In genomic region chr2:8514274-8514662, GRCh38 we compare ENCODE assay signal across 1 cellular context.
TF ChIP-seq lines count a peak whose summit lies in the region.

No MANE protein-coding gene starts in this region.

TF ChIP-seq in GM12878, 131 proteins besides CTCF, POLR2A, EP300 and RAD21 (continued from another document):
- TF ChIP-seq, protein P1, sequence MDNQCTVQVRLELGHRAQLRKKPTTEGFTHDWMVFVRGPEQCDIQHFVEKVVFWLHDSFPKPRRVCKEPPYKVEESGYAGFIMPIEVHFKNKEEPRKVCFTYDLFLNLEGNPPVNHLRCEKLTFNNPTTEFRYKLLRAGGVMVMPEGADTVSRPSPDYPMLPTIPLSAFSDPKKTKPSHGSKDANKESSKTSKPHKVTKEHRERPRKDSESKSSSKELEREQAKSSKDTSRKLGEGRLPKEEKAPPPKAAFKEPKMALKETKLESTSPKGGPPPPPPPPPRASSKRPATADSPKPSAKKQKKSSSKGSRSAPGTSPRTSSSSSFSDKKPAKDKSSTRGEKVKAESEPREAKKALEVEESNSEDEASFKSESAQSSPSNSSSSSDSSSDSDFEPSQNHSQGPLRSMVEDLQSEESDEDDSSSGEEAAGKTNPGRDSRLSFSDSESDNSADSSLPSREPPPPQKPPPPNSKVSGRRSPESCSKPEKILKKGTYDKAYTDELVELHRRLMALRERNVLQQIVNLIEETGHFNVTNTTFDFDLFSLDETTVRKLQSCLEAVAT (IDR thresholded peaks at IDR 0.05) = peak; percentile 8; the same call in 1 of the 2 replicates
- TF ChIP-seq PKNOX1 (IDR thresholded peaks at IDR 0.05) (peak; percentile 33; the same call in 1 of the 2 replicates), KAT2A (conservative IDR thresholded peaks at IDR 0.05; ENCODE audit: control insufficient read depth, low read depth, low read length) (no peak)
- TF ChIP-seq, protein P2, sequence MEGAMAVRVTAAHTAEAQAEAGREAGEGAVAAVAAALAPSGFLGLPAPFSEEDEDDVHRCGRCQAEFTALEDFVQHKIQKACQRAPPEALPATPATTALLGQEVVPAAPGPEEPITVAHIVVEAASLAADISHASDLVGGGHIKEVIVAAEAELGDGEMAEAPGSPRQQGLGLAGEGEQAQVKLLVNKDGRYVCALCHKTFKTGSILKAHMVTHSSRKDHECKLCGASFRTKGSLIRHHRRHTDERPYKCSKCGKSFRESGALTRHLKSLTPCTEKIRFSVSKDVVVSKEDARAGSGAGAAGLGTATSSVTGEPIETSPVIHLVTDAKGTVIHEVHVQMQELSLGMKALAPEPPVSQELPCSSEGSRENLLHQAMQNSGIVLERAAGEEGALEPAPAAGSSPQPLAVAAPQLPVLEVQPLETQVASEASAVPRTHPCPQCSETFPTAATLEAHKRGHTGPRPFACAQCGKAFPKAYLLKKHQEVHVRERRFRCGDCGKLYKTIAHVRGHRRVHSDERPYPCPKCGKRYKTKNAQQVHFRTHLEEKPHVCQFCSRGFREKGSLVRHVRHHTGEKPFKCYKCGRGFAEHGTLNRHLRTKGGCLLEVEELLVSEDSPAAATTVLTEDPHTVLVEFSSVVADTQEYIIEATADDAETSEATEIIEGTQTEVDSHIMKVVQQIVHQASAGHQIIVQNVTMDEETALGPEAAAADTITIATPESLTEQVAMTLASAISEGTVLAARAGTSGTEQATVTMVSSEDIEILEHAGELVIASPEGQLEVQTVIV (IDR thresholded peaks at IDR 0.05; ENCODE audit: borderline replicate concordance, partially characterized antibody) = no peak
